11 cellular contexts compared by ENCODE assay signal in the genomic region with DNA sequence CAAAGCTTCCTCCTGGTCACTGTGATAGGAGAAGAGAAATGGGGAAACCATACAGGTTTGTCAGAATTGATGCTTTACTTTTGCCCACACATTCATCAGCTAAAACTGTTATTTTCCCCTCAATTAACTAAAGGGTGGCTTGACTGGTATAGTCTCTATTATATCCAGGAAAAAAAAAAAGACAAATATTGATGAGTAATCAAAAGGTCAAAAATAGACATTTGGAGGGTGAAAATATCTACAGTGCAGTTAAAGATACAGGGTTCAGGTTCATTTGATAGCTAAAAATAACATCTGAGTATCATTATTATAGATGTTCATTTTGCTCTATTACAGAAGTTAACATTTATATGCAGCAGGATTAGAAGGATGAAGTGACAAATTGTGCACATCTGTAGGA.
"Had no signal": no experiment of that assay in that cellular context is flagged by ENCODE, and none has a peak within 500 bp of the region (broad histone marks: within the 10 kb centered on the region; RNA-seq: fewer than 3 reads in every experiment).

No MANE protein-coding gene starts in this region.

- DNase-seq: GM23248, GOT3, H7, H9, HCEC 1CT, HFFc6 had no signal

- H3K4me3 ChIP-seq: GM23248, GM23338, HAP-1 had no signal

- H3K27ac ChIP-seq: GM23248 had no signal

- H3K9me3 ChIP-seq: HAP-1 had no signal

- H3K36me3 ChIP-seq: HAP-1 had no signal

- H2AFZ ChIP-seq: GM23248 had no signal

- FAIRE-seq: H1, H54 had no signal

- ATAC-seq: GM23338, HCT116 had no signal

- H3K4me2 ChIP-seq: GM23338 had no signal

- H3K4me1 ChIP-seq: HAP-1 had no signal

- H3K9ac ChIP-seq: GM23248 had no signal
